ENCODE assay signal across 13 cellular contexts in the genomic region with DNA sequence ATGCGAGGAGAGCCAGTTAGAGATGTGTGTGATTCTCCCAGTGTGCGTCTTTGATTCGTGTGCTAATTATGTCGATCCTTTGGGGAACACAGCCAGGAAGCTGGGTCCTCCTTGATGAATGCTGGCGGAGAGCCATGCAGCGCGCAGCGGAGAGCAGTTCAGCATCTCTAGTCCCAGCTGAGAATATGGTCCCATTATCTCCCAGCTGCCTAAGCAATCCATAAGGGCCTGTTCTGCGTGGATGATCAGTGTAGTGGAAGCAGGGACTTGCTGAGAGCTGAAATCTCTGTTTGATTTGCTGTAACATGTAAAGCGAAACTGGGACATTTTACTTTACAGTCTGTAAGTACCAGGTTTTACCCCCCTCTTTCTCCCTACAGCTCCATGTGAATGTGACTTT.
DNase-seq lines count a peak whose midpoint lies in the region; ATAC-seq lines count a peak whose summit lies in the region.
"Had no signal": no experiment of that assay in that cellular context is flagged by ENCODE, and none has a peak within 500 bp of the region (broad histone marks: within the 10 kb centered on the region; RNA-seq: fewer than 3 reads in every experiment).

No MANE protein-coding gene starts in this region.

- peak; percentile 6 for DNase-seq in NCI-H2029 (lab: John Stamatoyannopoulos, UW)
- DNase-seq in NCI-H2029 treated with DMSO at 0.1 percent for 48 hours (lab: John Stamatoyannopoulos, UW), result no peak
- DNase-seq in NCI-H524 (lab: John Stamatoyannopoulos, UW), result peak; percentile 91 to 98
- DNase-seq in fibroblast of peridontal ligament (ENCODE audit: extremely low read depth), result peak; percentile 1
- DNase-seq in putamen (ENCODE audit: low spot score), result peak; percentile 48
- no peak for DNase-seq in T-helper 2 cell
- DNase-seq in left lobe of liver (ENCODE audit: low spot score), result no peak
- DNase-seq in AML-193 (lab: John Stamatoyannopoulos, UW), result no peak
- DNase-seq: 8988T; activated CD8-positive, alpha-beta T cell treated with anti-CD3 and anti-CD28 coated beads for 36 hours; activated naive CD4-positive, alpha-beta T cell treated with Interleukin-2 at 50 U/mL for 16 hours; esophagus squamous epithelium; trophoblast cell had no signal

- ATAC-seq in left lobe of liver, result no peak
- ATAC-seq: activated CD8-positive, alpha-beta T cell treated with anti-CD3 and anti-CD28 coated beads for 36 hours had no signal

Comparison
In these comparisons a context has a peak if more than half of its experiments do, and no peak if none do; other contexts are left out.
1. DNase-seq: peak in NCI-H2029 (single experiment), NCI-H524 (2 of 2), fibroblast of peridontal ligament (single experiment) and putamen (single experiment); none in NCI-H2029 treated with DMSO at 0.1 percent for 48 hours (single experiment), T-helper 2 cell (0 of 5), left lobe of liver (single experiment) and AML-193 (0 of 2).